Comparison of ENCODE assay signal across 10 cellular contexts in the genomic region with DNA sequence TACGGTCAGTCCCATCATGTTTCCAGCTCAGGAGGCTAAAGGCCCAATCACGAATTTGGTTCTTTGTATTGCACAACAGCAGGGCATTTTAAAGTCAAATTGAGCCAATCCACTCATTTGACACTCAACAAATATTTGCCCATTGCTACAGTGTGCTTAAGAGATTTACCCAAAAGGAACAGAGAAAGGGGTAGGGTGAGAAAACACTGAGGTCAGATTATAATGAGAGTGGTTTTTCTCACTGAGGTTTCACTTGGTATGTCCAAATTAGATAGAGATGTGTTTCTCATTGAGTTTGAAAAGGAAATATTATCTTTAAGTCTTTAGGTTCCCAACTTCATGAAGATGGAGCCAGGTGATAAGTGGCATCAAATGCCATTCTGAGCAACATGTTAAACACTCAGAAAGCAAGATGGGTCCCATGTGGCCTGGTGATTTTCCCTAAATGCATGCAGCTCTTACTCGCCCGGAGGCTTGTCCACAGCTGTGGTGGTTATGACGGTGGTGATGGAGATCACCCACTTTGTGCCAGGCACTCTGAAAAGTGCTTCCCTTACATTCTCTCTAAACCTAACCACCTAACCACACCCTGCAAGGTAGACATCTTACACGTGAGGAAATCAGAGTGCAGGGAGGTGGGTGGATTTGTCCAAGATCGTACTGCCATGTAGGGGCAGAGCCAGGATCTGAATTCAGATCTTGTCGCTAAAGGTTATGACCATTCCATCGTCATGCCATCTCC. TPM values are rescaled to one million over a fixed set of nuclear protein-coding genes. Genes with fewer than 3 reads are reported as not detected.
DNase-seq lines count a peak whose midpoint lies in the region; ATAC-seq and TF ChIP-seq lines count a peak whose summit lies in the region.
"Had no signal": no experiment of that assay in that cellular context is flagged by ENCODE, and none has a peak within 500 bp of the region (broad histone marks: within the 10 kb centered on the region; RNA-seq: fewer than 3 reads in every experiment).

No MANE protein-coding gene starts in this region.

- no peak overlapping the region for H3K4me3 ChIP-seq in prostate gland
- H3K4me3 ChIP-seq: esophagus squamous epithelium, ovary had no signal

- no peaks in the 10 kb centered on the region for H3K36me3 Mint-ChIP-seq in activated CD4-positive, alpha-beta T cell treated with anti-CD3 and anti-CD28 coated beads for 36 hours (ENCODE audit: low read depth)

- H3K9me3 ChIP-seq in prostate gland: no peaks in the 10 kb centered on the region
- H3K9me3 ChIP-seq: esophagus squamous epithelium, ovary had no signal

- 72% methylated on average over 9 of the region's 9 CpGs for WGBS in prostate gland

- CTCF ChIA-PET in activated CD4-positive, alpha-beta T cell treated with anti-CD3 and anti-CD28 coated beads for 36 hours (lab: Charles Lee): interaction anchor here (0.6 to 3.0 kb wide), 5 partner anchors 14 to 37 kb away, joined by 3 to 11 read pairs (median 4); no protein-coding TSS in a partner anchor

- intact Hi-C loops in activated CD4-positive, alpha-beta T cell treated with anti-CD3 and anti-CD28 coated beads for 36 hours (cut with DNase I, micrococcal nuclease): no loop called here
- intact Hi-C loops in prostate gland (cut with DNase I): no loop called here

- H3K9me3 Mint-ChIP-seq in activated CD4-positive, alpha-beta T cell treated with anti-CD3 and anti-CD28 coated beads for 36 hours (ENCODE audit: low read depth): no peaks in the 10 kb centered on the region

- peaks cover 58% of the 10 kb centered on the region for H3K4me1 Mint-ChIP-seq in activated CD4-positive, alpha-beta T cell treated with anti-CD3 and anti-CD28 coated beads for 36 hours

- peaks cover 13% of the 10 kb centered on the region for H3K4me1 ChIP-seq in prostate gland (replicated peaks)

- POLR2A ChIA-PET in activated CD4-positive, alpha-beta T cell treated with anti-CD3 and anti-CD28 coated beads for 36 hours (lab: Charles Lee): interaction anchor here (1.0 kb wide), 1 partner anchor 37 kb away, joined by 3 read pairs; no protein-coding TSS in a partner anchor

- TF ChIP-seq CTCF in VCaP (conservative IDR thresholded peaks at IDR 0.05): no peak
- no peak for TF ChIP-seq CTCF in prostate gland (IDR thresholded peaks at IDR 0.05)

- ATAC-seq in activated CD4-positive, alpha-beta T cell treated with anti-CD3 and anti-CD28 coated beads for 36 hours: peak; percentile 13
- peak; percentile 36 for ATAC-seq in HG02870 (IDR thresholded peaks at IDR 0.05; ENCODE audit: unreplicated experiment)

- H3K36me3 ChIP-seq in prostate gland: no peaks in the 10 kb centered on the region
- H3K36me3 ChIP-seq: esophagus squamous epithelium, ovary had no signal

- peak overlapping the region; percentile 96 for H3K27ac ChIP-seq in VCaP
- H3K27ac ChIP-seq in prostate gland: peak overlapping the region; percentile 81 to 95
- H3K27ac ChIP-seq: ovary had no signal

- peak; percentile 62 for DNase-seq in activated CD4-positive, alpha-beta T cell treated with anti-CD3 and anti-CD28 coated beads for 36 hours
- no peak for DNase-seq in activated CD4-positive, alpha-beta T cell treated with anti-CD3 and anti-CD28 coated beads for 1 hour
- DNase-seq in prostate gland (ENCODE audit: low spot score) (peak; percentile 36), NCI-H524 treated with DMSO at 0.1 percent for 48 hours (lab: John Stamatoyannopoulos, UW) (no peak), mesenteric fat pad (ENCODE audit: low spot score) (no peak), ecto neural progenitor cell (ENCODE audit: low spot score) (no peak)
- DNase-seq: esophagus squamous epithelium had no signal

- H3K27ac Mint-ChIP-seq in activated CD4-positive, alpha-beta T cell treated with anti-CD3 and anti-CD28 coated beads for 36 hours: peak overlapping the region; percentile 94

- no peak overlapping the region for H3K4me3 Mint-ChIP-seq in activated CD4-positive, alpha-beta T cell treated with anti-CD3 and anti-CD28 coated beads for 36 hours

- no peaks in the 10 kb centered on the region for H3K27me3 Mint-ChIP-seq in activated CD4-positive, alpha-beta T cell treated with anti-CD3 and anti-CD28 coated beads for 36 hours

- H3K27me3 ChIP-seq in prostate gland (replicated peaks; ENCODE audit: insufficient read depth): no peaks in the 10 kb centered on the region
- H3K27me3 ChIP-seq: esophagus squamous epithelium, ovary had no signal

- no peak for TF ChIP-seq POLR2A in prostate gland (IDR thresholded peaks at IDR 0.05)

RNA-seq across cellular contexts. Expression of gene USP3, which starts 31.2 kb away (rescaled TPM):
- total RNA-seq in activated CD4-positive, alpha-beta T cell treated with anti-CD3 and anti-CD28 coated beads for 36 hours: 10 to 100 TPM; 51.1 to 51.7 TPM
- 10 to 100 TPM; 44.2 to 45.8 TPM for total RNA-seq in prostate gland
- 54.7 TPM for total RNA-seq in mesenteric fat pad

Comparison
In these comparisons a context has a peak if more than half of its experiments do, and no peak if none do; other contexts are left out.
1. DNase-seq: peak in activated CD4-positive, alpha-beta T cell treated with anti-CD3 and anti-CD28 coated beads for 36 hours (single experiment) and prostate gland (single experiment); none in activated CD4-positive, alpha-beta T cell treated with anti-CD3 and anti-CD28 coated beads for 1 hour (single experiment), NCI-H524 treated with DMSO at 0.1 percent for 48 hours (single experiment), mesenteric fat pad (single experiment) and ecto neural progenitor cell (single experiment).